In the genomic region with DNA sequence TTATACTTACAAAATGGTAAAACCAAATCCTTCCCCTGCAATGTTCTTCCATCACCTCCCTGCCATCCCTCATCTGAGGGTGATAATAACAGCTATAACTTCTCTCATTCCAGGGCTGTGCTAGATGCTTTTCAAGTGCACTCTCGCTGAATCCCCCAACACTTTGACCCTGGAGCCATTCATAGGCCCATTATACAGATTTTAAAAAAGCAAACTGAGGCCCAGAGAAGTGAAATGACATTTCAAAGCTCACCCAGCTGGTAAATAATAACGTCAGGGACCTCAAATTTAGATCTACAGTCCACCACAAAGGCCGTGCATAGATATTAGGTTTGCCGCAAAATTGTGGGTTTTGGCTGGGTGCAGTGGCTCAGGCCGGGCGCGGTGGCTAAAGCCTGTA, we compare ENCODE assay signal across 19 cellular contexts.
"Had no signal": no experiment of that assay in that cellular context is flagged by ENCODE, and none has a peak within 500 bp of the region (broad histone marks: within the 10 kb centered on the region; RNA-seq: fewer than 3 reads in every experiment).

No MANE protein-coding gene starts in this region.

- H3K4me3 ChIP-seq: MG63, Peyer's patch, SJCRH30 had no signal

- FAIRE-seq: HTR-8/SVneo had no signal

- ATAC-seq: PC-3, Right ventricle myocardium inferior, SK-N-SH treated with all-trans-retinoic acid at 6 μM for 48 hours had no signal

- H3K27ac ChIP-seq: HL-60, Peyer's patch, SJCRH30 had no signal

- H3K36me3 ChIP-seq: MG63, Peyer's patch, SJCRH30 had no signal

- H3K4me1 ChIP-seq: Peyer's patch had no signal

- H3K27me3 ChIP-seq: MG63, Peyer's patch, SJCRH30 had no signal

- H3K9me3 ChIP-seq: SJCRH30 had no signal

- DNase-seq: Karpas-422, KG1, MG63, NCI-H1092, NCI-H1105 treated with DMSO at 0.1 percent for 48 hours, NCI-H1417 treated with DMSO at 0.1 percent for 48 hours, NCI-H2171, NCI-H226, NCI-H446, NCI-H510A, NCI-H524 treated with DMSO at 0.1 percent for 48 hours, PC-3, Peyer's patch, SHP77 treated with DMSO at 0.1 percent for 48 hours, SJCRH30 had no signal
